In genomic region chr14:72182773-72183432, GRCh38 we compare ENCODE assay signal across 18 cellular contexts.
DNase-seq lines count a peak whose midpoint lies in the region; ATAC-seq, FAIRE-seq and TF ChIP-seq lines count a peak whose summit lies in the region.
"Had no signal": no experiment of that assay in that cellular context is flagged by ENCODE, and none has a peak within 500 bp of the region (broad histone marks: within the 10 kb centered on the region; RNA-seq: fewer than 3 reads in every experiment).

No MANE protein-coding gene starts in this region.

- TF ChIP-seq CTCF in pancreas (IDR thresholded peaks at IDR 0.05), result no peak

- no peak for TF ChIP-seq POLR2A in GM18505 (IDR thresholded peaks at IDR 0.05; ENCODE audit: borderline replicate concordance, extremely low read depth, insufficient read depth, insufficient read length)

- no peaks in the 10 kb centered on the region for H3K9me3 ChIP-seq in pancreas
- H3K9me3 ChIP-seq: Caco-2 had no signal

- DNase-seq in DMS 273 (lab: John Stamatoyannopoulos, UW; ENCODE audit: unreplicated experiment) (peak; percentile 29), SW480 (ENCODE audit: low spot score) (peak; percentile 88), pancreas (no peak), NCI-H345 (lab: John Stamatoyannopoulos, UW) (no peak)
- peak; percentile 65 for DNase-seq in Jurkat, Clone E6-1 (ENCODE audit: low read depth, low spot score)
- DNase-seq: Caco-2; CD8-positive, alpha-beta memory T cell; DMS79; EL; GM23248; H7; Karpas-422 had no signal

- H3K27ac ChIP-seq in pancreas, result peak overlapping the region in 2 of 4 donors; percentile 13 to 35
- H3K27ac ChIP-seq: 22Rv1, GM23248 had no signal

- H3K36me3 ChIP-seq in pancreas, result no peaks in the 10 kb centered on the region

- WGBS in pancreas, 2 donors, result 21 to 27% methylated on average over 4 of the region's 4 CpGs

- FAIRE-seq in pancreas (lab: Jason Lieb, UNC), result no peak
- FAIRE-seq: G401.6, GM18507 had no signal

- H3K27me3 ChIP-seq in pancreas, result no peaks in the 10 kb centered on the region

- intact Hi-C loops in pancreas (cut with DNase I), result no loop called here

- ATAC-seq in pancreas (peak; percentile 84 to 92 (median 86)), HG03039 (IDR thresholded peaks at IDR 0.05; ENCODE audit: unreplicated experiment) (no peak), GM21528 (IDR thresholded peaks at IDR 0.05; ENCODE audit: low FRiP score, unreplicated experiment) (no peak), GM18505 (IDR thresholded peaks at IDR 0.05; ENCODE audit: unreplicated experiment) (no peak)

- H3K4me3 ChIP-seq in Jurkat, Clone E6-1 (ENCODE audit: low read length), result no peak overlapping the region
- no peak overlapping the region for H3K4me3 ChIP-seq in pancreas
- H3K4me3 ChIP-seq: GM23248 had no signal

- peaks cover 4 to 18% (median 12%) of the 10 kb centered on the region in 3 donors for H3K4me1 ChIP-seq in pancreas
- H3K4me1 ChIP-seq: Caco-2 had no signal

Comparison
In these comparisons a context has a peak if more than half of its experiments do, and no peak if none do; other contexts are left out.
1. DNase-seq: peak in DMS 273 (single experiment), Jurkat, Clone E6-1 (single experiment) and SW480 (single experiment); none in pancreas (0 of 6) and NCI-H345 (single experiment).
2. ATAC-seq: peak in pancreas (4 of 4); none in HG03039 (single experiment), GM21528 (single experiment) and GM18505 (single experiment).